Comparison of ENCODE assay signal across 10 cellular contexts in genomic region chr21:36700961-36701911, GRCh38. TPM values are rescaled to one million over a fixed set of nuclear protein-coding genes. Genes with fewer than 3 reads are reported as not detected.
DNase-seq lines count a peak whose midpoint lies in the region; ATAC-seq, FAIRE-seq and TF ChIP-seq lines count a peak whose summit lies in the region.
"Had no signal": no experiment of that assay in that cellular context is flagged by ENCODE, and none has a peak within 500 bp of the region (broad histone marks: within the 10 kb centered on the region; RNA-seq: fewer than 3 reads in every experiment).

No MANE protein-coding gene starts in this region.

- TF ChIP-seq POLR2A in H1 (IDR thresholded peaks at IDR 0.05; ENCODE audit: control extremely low read depth in 1 of 2, low read depth in 2 of 2, low read length in 2 of 2), result no peak

- no peak overlapping the region; the same call in 1 of the 2 replicates for H2BK15ac ChIP-seq in H1 (ENCODE audit: low read length)

- intact Hi-C loops in Caco-2 (cut with micrococcal nuclease; ENCODE audit: unreplicated experiment), result no loop called here

- H4K8ac ChIP-seq in H1 (ENCODE audit: extremely low read depth, insufficient read depth, low read length), result 0 out of 2 replicates have a peak overlapping the region, but pooled peaks have one; percentile 20

- no peak overlapping the region for H4K91ac ChIP-seq in H1 (replicated peaks; ENCODE audit: insufficient read length, low read length)

- H3K18ac ChIP-seq in H1 (ENCODE audit: extremely low read depth, low read length), result no peak overlapping the region

- 2% methylated on average over 72 of the region's 72 CpGs; no CpG with 5 or more reads in 1 of the 2 experiments for WGBS in H1 (ENCODE audit: extremely low coverage in 1 of 2, insufficient coverage in 1 of 2, insufficient read length in 1 of 2, insufficient replicate concordance in 2 of 2, low coverage in 1 of 2, low lambda C conversion rate in 2 of 2, missing lambda C conversion rate in 1 of 2), 2 experiments

- H4K5ac ChIP-seq in H1 (ENCODE audit: insufficient read length, low read depth, low read length), result no peak overlapping the region

- H3K23me2 ChIP-seq in H1 (ENCODE audit: low read depth, low read length), result peaks cover 7% of the 10 kb centered on the region; the same call in 1 of the 2 replicates

- no peak overlapping the region for H2AFZ ChIP-seq in H1 (ENCODE audit: low read length)

- H3K4ac ChIP-seq in H1 (replicated peaks; ENCODE audit: insufficient read length, low read depth, low read length), result no peak overlapping the region

- H3K27ac Mint-ChIP-seq in Caco-2 (ENCODE audit: unreplicated experiment), result peak overlapping the region; percentile 74
- peak overlapping the region; percentile 34 for H3K27ac Mint-ChIP-seq in osteocyte (ENCODE audit: unreplicated experiment)

- DNase-seq in Caco-2 (peak in 1 of 2 experiments; percentile 31), NCI-H1105 treated with DMSO at 0.1 percent for 48 hours (lab: John Stamatoyannopoulos, UW) (peak; percentile 33), H1 (ENCODE audit: low read depth in 1 of 2, low spot score in 2 of 2) (peak in 1 of 2 experiments; percentile 77), osteocyte (ENCODE audit: extremely low spot score, unreplicated experiment) (no peak), NCI-H1694 treated with DMSO at 0.1 percent for 48 hours (lab: John Stamatoyannopoulos, UW) (no peak), NK-92 (lab: John Stamatoyannopoulos, UW; ENCODE audit: unreplicated experiment) (no peak)
- DNase-seq in activated CD8-positive, alpha-beta memory T cell treated with anti-CD3 and anti-CD28 coated beads for 24 hours, result no peak
- DNase-seq: NCI-H2171 had no signal

- no peak for FAIRE-seq in H1 (lab: Jason Lieb, UNC)
- FAIRE-seq: GM12878 had no signal

- peaks cover 7% of the 10 kb centered on the region for H3K4me1 Mint-ChIP-seq in Caco-2 (ENCODE audit: low read depth, unreplicated experiment)
- peaks cover 38% of the 10 kb centered on the region for H3K4me1 Mint-ChIP-seq in osteocyte (ENCODE audit: unreplicated experiment)

- H3K27me3 Mint-ChIP-seq in Caco-2 (ENCODE audit: insufficient read depth, unreplicated experiment) (no peaks in the 10 kb centered on the region), osteocyte (ENCODE audit: unreplicated experiment) (peaks cover 73% of the 10 kb centered on the region)

- no peak overlapping the region for H2BK120ac ChIP-seq in H1 (replicated peaks; ENCODE audit: low read depth, low read length)

- peaks cover 17 to 27% of the 10 kb centered on the region in 2 experiments for H4K20me1 ChIP-seq in H1 (replicated peaks in 1 of 2; ENCODE audit: control insufficient read depth in 1 of 2, insufficient read depth in 2 of 2, low read length in 2 of 2)

- ATAC-seq in GM18867 (IDR thresholded peaks at IDR 0.05; ENCODE audit: unreplicated experiment), result no peak
- ATAC-seq: GM12878 had no signal

- H3K9me3 Mint-ChIP-seq in Caco-2 (ENCODE audit: unreplicated experiment) (no peaks in the 10 kb centered on the region), osteocyte (ENCODE audit: unreplicated experiment) (no peaks in the 10 kb centered on the region)

- TF ChIP-seq RAD21 in H1 (IDR thresholded peaks at IDR 0.05 in 1 of 2, conservative IDR thresholded peaks at IDR 0.05 in 1 of 2; ENCODE audit: low read depth in 2 of 2, low read length in 2 of 2), result no peak

- POLR2A ChIA-PET in Caco-2 (lab: Charles Lee) (no interaction called here), H1 (lab: Charles Lee; ENCODE audit: partially characterized antibody) (interaction anchor here (2.1 to 3.0 kb wide), 2 partner anchors 9 kb away, joined by 6 to 12 read pairs; no protein-coding TSS in a partner anchor)

- peak overlapping the region; percentile 85 for H3K4me3 ChIP-seq in Caco-2 (ENCODE audit: low read depth, low read length)
- H3K4me3 ChIP-seq in H1 (ENCODE audit: extremely low read depth in 1 of 4, insufficient read depth in 2 of 4, low read depth in 3 of 4, low read length in 4 of 4), result peak overlapping the region in 3 of 4 experiments; percentile 8 to 52 (median 23); a peak in 6 of 8 replicates
- H3K4me3 ChIP-seq: GM12878 had no signal

- TF ChIP-seq CTCF in Caco-2 (IDR thresholded peaks at IDR 0.05; ENCODE audit: insufficient read depth in 1 of 2, low read depth in 1 of 2, low read length in 1 of 2, severe bottlenecking in 1 of 2, unreplicated experiment in 1 of 2) (no peak), H1 (IDR thresholded peaks at IDR 0.05; ENCODE audit: control extremely low read depth in 1 of 3, insufficient read depth in 1 of 3, low read depth in 1 of 3, low read length in 3 of 3) (peak in 1 of 3 experiments; percentile 4; a peak in 1 of 4 replicates), osteocyte (IDR thresholded peaks at IDR 0.05) (no peak)

- TF ChIP-seq EP300 in H1 (IDR thresholded peaks at IDR 0.05; ENCODE audit: borderline replicate concordance in 1 of 2, low read depth in 2 of 2, low read length in 2 of 2), result no peak

- peak overlapping the region; percentile 58 to 67 for H3K4me2 ChIP-seq in H1 (ENCODE audit: insufficient read depth in 1 of 2, low read depth in 2 of 2, low read length in 2 of 2)

- H3K4me1 ChIP-seq in Caco-2 (no peaks in the 10 kb centered on the region), H1 (replicated peaks in 1 of 4; ENCODE audit: control insufficient read depth in 3 of 4, insufficient read depth in 4 of 4, low read length in 3 of 4) (peaks cover 0 to 73% (median 45%) of the 10 kb centered on the region in 4 experiments; a peak in 6 of 7 replicates)

- H2BK20ac ChIP-seq in H1 (ENCODE audit: low read length), result no peak overlapping the region

- no peaks in the 10 kb centered on the region for H3K79me2 ChIP-seq in H1 (ENCODE audit: control insufficient read depth in 1 of 2, insufficient read depth in 2 of 2, low read length in 2 of 2)

- H3K9me3 ChIP-seq in Caco-2 (no peaks in the 10 kb centered on the region), H1 (ENCODE audit: insufficient read depth in 2 of 2, low read depth in 1 of 2, low read length in 1 of 2) (no peaks in the 10 kb centered on the region)

- CTCF ChIA-PET in Caco-2 (lab: Charles Lee), result no interaction called here
- CTCF ChIA-PET in H1 (lab: Charles Lee; ENCODE audit: partially characterized antibody), result interaction anchor here (0.7 to 3.2 kb wide), 10 partner anchors 8 to 227 kb away, joined by 3 to 19 read pairs (median 5); no protein-coding TSS in a partner anchor

- peak overlapping the region; percentile 78 for H3K4me3 Mint-ChIP-seq in Caco-2 (ENCODE audit: unreplicated experiment)
- peak overlapping the region; percentile 65 for H3K4me3 Mint-ChIP-seq in osteocyte (ENCODE audit: unreplicated experiment)

- H3K36me3 ChIP-seq in Caco-2 (ENCODE audit: control insufficient read depth, insufficient read depth, low read length) (no peaks in the 10 kb centered on the region), H1 (ENCODE audit: control insufficient read depth in 2 of 4, insufficient read depth in 4 of 4, low read length in 3 of 4) (peaks cover 0 to 24% (median 0%) of the 10 kb centered on the region in 4 experiments; a peak in 1 of 8 replicates)

- H3K27ac ChIP-seq in H1 (ENCODE audit: low read depth, low read length), result no peak overlapping the region

- no peak overlapping the region for H3K14ac ChIP-seq in H1 (ENCODE audit: insufficient read length)

- no peak overlapping the region for H2BK5ac ChIP-seq in H1 (ENCODE audit: low read depth, low read length)

- H3K36me3 Mint-ChIP-seq in Caco-2 (ENCODE audit: insufficient read depth, unreplicated experiment), result no peaks in the 10 kb centered on the region
- H3K36me3 Mint-ChIP-seq in osteocyte (ENCODE audit: unreplicated experiment), result peaks cover 2% of the 10 kb centered on the region

- H3K23ac ChIP-seq in H1 (ENCODE audit: insufficient read length), result no peak overlapping the region

- H3K27me3 ChIP-seq in Caco-2 (replicated peaks; ENCODE audit: control insufficient read depth, insufficient read depth, low read length), result no peaks in the 10 kb centered on the region
- H3K27me3 ChIP-seq in H1 (replicated peaks in 1 of 4; ENCODE audit: control insufficient read depth in 3 of 4, extremely low read depth in 1 of 4, insufficient read depth in 3 of 4, low read length in 3 of 4), result peaks cover 97 to 100% (median 100%) of the 10 kb centered on the region in 4 experiments

- no peak overlapping the region for H2AK5ac ChIP-seq in H1 (ENCODE audit: low read depth, low read length)

- no peak overlapping the region for H3K56ac ChIP-seq in H1 (replicated peaks; ENCODE audit: insufficient read length, low read depth, low read length)

- no peaks in the 10 kb centered on the region; the same call in 1 of the 2 replicates for H3K79me1 ChIP-seq in H1 (ENCODE audit: low read depth, low read length)

- no TSS peak for BruUV-seq in Caco-2 (replicated peaks; lab: Mats Ljungman, UMichigan)

- H2BK12ac ChIP-seq in H1 (ENCODE audit: low read depth, low read length), result peak overlapping the region; percentile 39; the same call in 1 of the 2 replicates

- H3K9ac ChIP-seq in H1 (replicated peaks in 1 of 4; ENCODE audit: extremely low read depth in 1 of 4, low read depth in 3 of 4, low read length in 3 of 4), result no peak overlapping the region

TF ChIP-seq in H1, 55 proteins besides CTCF, POLR2A, EP300 and RAD21 (continues in another document):
- no peak for TF ChIP-seq YY1 (IDR thresholded peaks at IDR 0.05; ENCODE audit: low read depth, low read length)
- peak; percentile 48 for TF ChIP-seq RNF2 (IDR thresholded peaks at IDR 0.05; ENCODE audit: borderline replicate concordance, low read depth, low read length, missing control alignments, poor library complexity, severe bottlenecking)
- no peak for TF ChIP-seq NRF1 (IDR thresholded peaks at IDR 0.05; ENCODE audit: low read depth, low read length)
- no peak for TF ChIP-seq TAF1 (IDR thresholded peaks at IDR 0.05; ENCODE audit: low read depth, low read length)
- TF ChIP-seq KDM4A (IDR thresholded peaks at IDR 0.05; ENCODE audit: low read depth, low read length, severe bottlenecking), result peak; percentile 56
- no peak for TF ChIP-seq GABPA (IDR thresholded peaks at IDR 0.05; ENCODE audit: borderline replicate concordance, insufficient read depth, low read length)
- TF ChIP-seq EGR1 (IDR thresholded peaks at IDR 0.05; ENCODE audit: borderline replicate concordance, low read depth, low read length), result peak; percentile 37; the same call in 1 of the 2 replicates
- peak; percentile 94 for TF ChIP-seq CTBP2 (IDR thresholded peaks at IDR 0.05; ENCODE audit: borderline replicate concordance, insufficient read depth, insufficient read length, low read length)

RNA-seq across cellular contexts. Expression of gene SIM2, which starts 2.3 kb away (rescaled TPM):
- 9.4 and 11.5 TPM in 2 replicates for total RNA-seq in Caco-2 (2022)
- 0.26 and 0.34 TPM in 2 replicates for total RNA-seq in H1 (2021; fragmentation: NEBNext Ultra II Directional; extraction: Animal tissue kit (Norgen Biotek cat#: 25700))
- 0.05 and 0.16 TPM in 2 replicates for polyA plus RNA-seq in H1 (2011; rRNA removed)
- polyA plus RNA-seq in H1 (2011; cell fraction: cytosol; rRNA removed), result 0.08 TPM
- polyA plus RNA-seq in H1 (2011; cell fraction: nucleus; rRNA removed), result 0.24 TPM
- 0.08 to 0.37 TPM (median 0.19 TPM) in 4 replicates for polyA plus RNA-seq in H1 (2012, experiment 1 of 2)
- polyA plus RNA-seq in H1 (2012, experiment 2 of 2), result 0.05 TPM
- polyA plus RNA-seq in H1 (2013, experiment 1 of 2), result 0.14 TPM
- polyA plus RNA-seq in H1 (2013, experiment 2 of 2), result 0.11 TPM
- polyA minus RNA-seq in H1 (2011; rRNA and poly(A)+ RNA removed), result 0.05 and 0.13 TPM in 2 replicates
- not detected for polyA minus RNA-seq in H1 (2011; cell fraction: cytosol; rRNA and poly(A)+ RNA removed)
- 0.70 TPM for polyA minus RNA-seq in H1 (2011; cell fraction: nucleus; rRNA and poly(A)+ RNA removed)
- 0.86 and 1.5 TPM in 2 replicates for total RNA-seq in osteocyte
